Comparison of ENCODE assay signal across 8 cellular contexts in the genomic region with DNA sequence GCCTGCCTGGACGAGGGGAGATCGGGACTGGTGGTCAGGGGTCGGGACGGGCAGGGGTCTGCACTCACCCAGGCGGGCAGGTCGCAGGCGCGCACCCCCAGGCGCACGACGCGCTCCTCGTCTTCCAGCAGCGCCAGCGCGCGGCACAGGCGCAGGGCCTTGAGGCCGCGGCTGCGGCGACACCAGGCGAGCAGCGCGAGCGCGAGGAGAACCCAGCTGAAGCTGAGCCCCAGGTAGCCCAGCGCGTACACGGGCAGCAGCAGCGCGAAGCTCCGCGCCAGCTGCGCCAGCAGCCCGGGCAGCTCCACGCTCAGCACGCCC. TPM values are rescaled to one million over a fixed set of nuclear protein-coding genes. Genes with fewer than 3 reads are reported as not detected.
A peak's percentile ranks its signal among the peaks of the same experiment; 100 is the strongest.
DNase-seq lines count a peak whose midpoint lies in the region; ATAC-seq and TF ChIP-seq lines count a peak whose summit lies in the region.

No MANE protein-coding gene starts in this region.

- H3K4me3 Mint-ChIP-seq in activated CD8-positive, alpha-beta T cell treated with anti-CD3 and anti-CD28 coated beads for 36 hours = peak overlapping the region; percentile 89
- peak overlapping the region; percentile 78 to 95 (median 87) for H3K4me3 Mint-ChIP-seq in naive B cell

- DNase-seq in AG09309 (ENCODE audit: low read depth) (no peak), NCI-H146 (lab: John Stamatoyannopoulos, UW) (peak; percentile 82), esophagus squamous epithelium (lab: John Stamatoyannopoulos, UW) (no peak), naive B cell (no peak), testis (no peak)
- peak; percentile 77 for DNase-seq in activated CD8-positive, alpha-beta T cell treated with anti-CD3 and anti-CD28 coated beads for 36 hours

- no peaks in the 10 kb centered on the region for H3K9me3 ChIP-seq in esophagus squamous epithelium
- no peaks in the 10 kb centered on the region for H3K9me3 ChIP-seq in testis

- H3K4me1 Mint-ChIP-seq in activated CD8-positive, alpha-beta T cell treated with anti-CD3 and anti-CD28 coated beads for 36 hours (ENCODE audit: low read depth) = peaks cover 32% of the 10 kb centered on the region
- peaks cover 17 to 36% (median 33%) of the 10 kb centered on the region in 3 donors for H3K4me1 Mint-ChIP-seq in naive B cell

- peak overlapping the region; percentile 95 for H3K27ac Mint-ChIP-seq in activated CD8-positive, alpha-beta T cell treated with anti-CD3 and anti-CD28 coated beads for 36 hours
- H3K27ac Mint-ChIP-seq in naive B cell = peak overlapping the region in 5 of 6 donors; percentile 7 to 92 (median 78)

- peaks cover 17% of the 10 kb centered on the region for H3K36me3 Mint-ChIP-seq in activated CD8-positive, alpha-beta T cell treated with anti-CD3 and anti-CD28 coated beads for 36 hours (ENCODE audit: low read depth)
- H3K36me3 Mint-ChIP-seq in naive B cell = no peaks in the 10 kb centered on the region

- ATAC-seq in GM18498 (IDR thresholded peaks at IDR 0.05; ENCODE audit: unreplicated experiment) = peak; percentile 62
- peak; percentile 51 for ATAC-seq in HG02852 (IDR thresholded peaks at IDR 0.05; ENCODE audit: unreplicated experiment)
- ATAC-seq in activated CD8-positive, alpha-beta T cell treated with anti-CD3 and anti-CD28 coated beads for 36 hours = peak; percentile 65
- ATAC-seq in naive B cell (ENCODE audit: low read depth in 2 of 2) = peak; percentile 59 to 63

- POLR2A ChIA-PET in activated CD8-positive, alpha-beta T cell treated with anti-CD3 and anti-CD28 coated beads for 36 hours (lab: Charles Lee) = interaction anchor here (0.7 to 2.0 kb wide), 11 partner anchors 9 to 148 kb away, joined by 3 to 9 read pairs (median 4); a partner anchor contains a TSS

- TF ChIP-seq CTCF in AG09309 (IDR thresholded peaks at IDR 0.05; ENCODE audit: control insufficient read depth, insufficient read depth, low read depth, low read length, missing control alignments) = no peak
- TF ChIP-seq CTCF in activated CD8-positive, alpha-beta T cell treated with anti-CD3 and anti-CD28 coated beads for 36 hours (IDR thresholded peaks at IDR 0.05) = no peak
- TF ChIP-seq CTCF in esophagus squamous epithelium (IDR thresholded peaks at IDR 0.05) = no peak
- no peak for TF ChIP-seq CTCF in testis (IDR thresholded peaks at IDR 0.05)

- no peak for TF ChIP-seq POLR2A in esophagus squamous epithelium (IDR thresholded peaks at IDR 0.05)
- TF ChIP-seq POLR2A in testis (IDR thresholded peaks at IDR 0.05) = no peak

- 0% methylated on average over 1 of the region's 38 CpGs; no CpG with 5 or more reads in 1 of the 2 donors for WGBS in esophagus squamous epithelium, 2 donors
- 0% methylated on average over 38 of the region's 38 CpGs; no CpG with 5 or more reads in 1 of the 2 donors for WGBS in testis, 2 donors

- H3K27ac ChIP-seq in esophagus squamous epithelium (peak overlapping the region; percentile 93 to 99 (median 98)), testis (peak overlapping the region; percentile 98 to 99)

- H3K27me3 ChIP-seq in esophagus squamous epithelium (no peaks in the 10 kb centered on the region), testis (no peaks in the 10 kb centered on the region)

- H3K36me3 ChIP-seq in esophagus squamous epithelium (peaks cover 0 to 11% (median 0%) of the 10 kb centered on the region in 3 donors), testis (ENCODE audit: low read depth, missing control alignments) (no peaks in the 10 kb centered on the region)

- intact Hi-C loops in activated CD8-positive, alpha-beta T cell treated with anti-CD3 and anti-CD28 coated beads for 36 hours (cut with micrococcal nuclease) = no loop called here
- intact Hi-C loops in esophagus squamous epithelium (cut with DNase I) = no loop called here
- intact Hi-C loops in testis (cut with DNase I; ENCODE audit: low total_unique reads) = loop anchor here (10.0 kb wide), 1 partner anchor 124 kb away; a partner anchor contains a TSS

- CTCF ChIA-PET in activated CD8-positive, alpha-beta T cell treated with anti-CD3 and anti-CD28 coated beads for 36 hours (lab: Charles Lee) = interaction anchor here (1.8 to 2.1 kb wide), 2 partner anchors 17 to 19 kb away, joined by 5 to 11 read pairs; no protein-coding TSS in a partner anchor

- no peaks in the 10 kb centered on the region for H3K27me3 Mint-ChIP-seq in activated CD8-positive, alpha-beta T cell treated with anti-CD3 and anti-CD28 coated beads for 36 hours
- H3K27me3 Mint-ChIP-seq in naive B cell = peaks cover 0 to 8% (median 6%) of the 10 kb centered on the region in 3 donors

- no peaks in the 10 kb centered on the region for H3K9me3 Mint-ChIP-seq in activated CD8-positive, alpha-beta T cell treated with anti-CD3 and anti-CD28 coated beads for 36 hours
- no peaks in the 10 kb centered on the region for H3K9me3 Mint-ChIP-seq in naive B cell

- H3K4me3 ChIP-seq in AG09309 (ENCODE audit: control insufficient read depth, low read depth, low read length) = peak overlapping the region; percentile 61
- peak overlapping the region; percentile 76 to 96 (median 91) for H3K4me3 ChIP-seq in esophagus squamous epithelium
- peak overlapping the region; percentile 89 to 98 for H3K4me3 ChIP-seq in testis

- H3K4me1 ChIP-seq in esophagus squamous epithelium (peaks cover 13 to 52% (median 17%) of the 10 kb centered on the region in 3 donors), testis (peaks cover 23% of the 10 kb centered on the region)

RNA-seq across cellular contexts. Expression of a gene that starts 0.3 kb away (rescaled TPM):
- total RNA-seq in activated CD8-positive, alpha-beta T cell treated with anti-CD3 and anti-CD28 coated beads for 36 hours = 10 to 100 TPM; 55.5 to 56.6 TPM
- total RNA-seq in esophagus squamous epithelium (10 to 100 TPM; 52.1 to 94.2 (median 60.5) TPM), testis (10 to 100 TPM; 61.1 to 73.1 TPM)
- polyA plus RNA-seq in naive B cell (ENCODE audit: low read depth in 6 of 6) (10 to 100 TPM; 15.4 to 23.0 (median 16.8) TPM), testis (ENCODE audit: insufficient read depth, low read depth, low replicate concordance) (53.9 TPM)

RNA-seq across cellular contexts. Expression of a gene that starts 27.4 kb away (rescaled TPM):
- 10 to 100 TPM; 14.8 to 17.0 TPM for total RNA-seq in activated CD8-positive, alpha-beta T cell treated with anti-CD3 and anti-CD28 coated beads for 36 hours
- total RNA-seq in esophagus squamous epithelium = 10 to 100 TPM in 1 of 4 donors, 1 to 10 TPM in 3; 6.4 to 15.1 (median 7.3) TPM
- polyA plus RNA-seq in naive B cell (ENCODE audit: low read depth in 6 of 6) = 10 to 100 TPM; 12.6 to 20.4 (median 18.3) TPM
- 10 to 100 TPM; 71.5 to 86.8 TPM for total RNA-seq in testis
- polyA plus RNA-seq in testis (ENCODE audit: insufficient read depth, low read depth, low replicate concordance) = 72.1 TPM

Comparison
In these comparisons a context has a peak if more than half of its experiments do, and no peak if none do; other contexts are left out.
1. DNase-seq: peak in NCI-H146 (single experiment) and activated CD8-positive, alpha-beta T cell treated with anti-CD3 and anti-CD28 coated beads for 36 hours (single experiment); none in AG09309 (single experiment), esophagus squamous epithelium (single experiment), naive B cell (single experiment) and testis (single experiment).
2. RNA of a gene that starts 27.4 kb away (total RNA-seq): 71.5 to 86.8 TPM in testis; 14.8 to 17.0 TPM in activated CD8-positive, alpha-beta T cell treated with anti-CD3 and anti-CD28 coated beads for 36 hours and 6.4 to 15.1 TPM in esophagus squamous epithelium; every median in the first group is over 4 times any median in the second.
3. Peak in every context shown above with its lines, with median percentiles within 50 percentile points of each other: H3K4me3 ChIP-seq and ATAC-seq.